In the genomic region with DNA sequence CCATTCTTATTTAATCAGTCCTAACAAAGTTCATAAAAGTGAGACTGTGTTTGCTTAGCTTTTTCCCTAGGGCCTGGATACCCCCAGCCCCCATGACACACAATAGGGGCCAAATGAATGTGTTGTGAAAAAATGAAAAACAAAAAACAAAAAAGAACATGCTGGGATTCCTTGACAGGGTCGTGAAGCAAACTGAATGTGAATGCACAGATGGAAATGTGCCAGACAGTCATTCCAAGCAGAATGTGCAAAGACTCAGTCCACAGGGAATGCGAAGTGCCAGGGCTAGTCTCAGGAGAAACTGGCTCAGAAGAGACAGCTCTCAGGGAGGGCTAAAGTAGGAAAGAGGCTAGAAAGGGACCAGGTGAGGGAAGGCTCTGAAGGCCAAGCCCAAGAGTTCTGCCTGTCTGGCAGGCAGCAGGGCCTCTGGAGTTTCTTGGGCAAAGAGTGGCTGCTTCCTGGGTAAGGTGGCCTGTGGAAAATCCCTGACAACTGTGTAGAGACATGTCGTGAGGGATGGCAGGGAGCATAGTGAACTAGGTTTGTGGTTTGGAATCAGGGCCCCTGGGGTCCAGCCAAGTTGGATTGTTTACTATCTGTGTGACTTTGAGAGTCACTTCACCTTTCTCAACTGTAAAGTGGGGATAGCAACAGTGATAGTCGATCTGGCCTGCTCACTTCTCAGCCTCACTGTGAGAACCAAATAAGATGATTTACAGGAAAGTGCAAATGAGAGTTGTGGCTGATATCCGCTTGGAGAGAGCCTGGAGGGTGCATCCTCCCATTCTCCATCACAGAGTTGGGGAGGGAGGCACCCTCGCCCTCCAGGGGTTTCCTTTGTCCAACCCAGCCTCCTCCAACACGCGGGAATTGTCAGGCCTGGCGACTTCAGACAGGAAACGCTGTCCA, we compare ENCODE assay signal across 9 cellular contexts. TPM values are rescaled to one million over a fixed set of nuclear protein-coding genes. Genes with fewer than 3 reads are reported as not detected.
DNase-seq lines count a peak whose midpoint lies in the region; ATAC-seq, FAIRE-seq and TF ChIP-seq lines count a peak whose summit lies in the region.
"Had no signal": no experiment of that assay in that cellular context is flagged by ENCODE, and none has a peak within 500 bp of the region (broad histone marks: within the 10 kb centered on the region; RNA-seq: fewer than 3 reads in every experiment).

No MANE protein-coding gene starts in this region.

- H3K4me3 ChIP-seq in A549, result peak overlapping the region; percentile 94
- H3K4me3 ChIP-seq in H7 (ENCODE audit: insufficient read depth, low read depth, low read length), result peak overlapping the region; percentile 67
- peak overlapping the region; percentile 92 for H3K4me3 ChIP-seq in hepatocyte
- peak overlapping the region; percentile 16 to 85 (median 77) for H3K4me3 ChIP-seq in subcutaneous abdominal adipose tissue (ENCODE audit: low read depth in 1 of 5, low read length in 5 of 5)

- TF ChIP-seq POLR2A in A549 (IDR thresholded peaks at IDR 0.05; ENCODE audit: low read length), result no peak

- H3K4me3 Mint-ChIP-seq in activated CD8-positive, alpha-beta T cell treated with anti-CD3 and anti-CD28 coated beads for 36 hours, result peak overlapping the region; percentile 74

- H3K4me1 Mint-ChIP-seq in activated CD8-positive, alpha-beta T cell treated with anti-CD3 and anti-CD28 coated beads for 36 hours (ENCODE audit: low read depth), result peaks cover 20% of the 10 kb centered on the region

- no peaks in the 10 kb centered on the region for H3K9me3 Mint-ChIP-seq in activated CD8-positive, alpha-beta T cell treated with anti-CD3 and anti-CD28 coated beads for 36 hours

- H3K9me3 ChIP-seq in A549 (no peaks in the 10 kb centered on the region), hepatocyte (ENCODE audit: low read depth) (no peaks in the 10 kb centered on the region), subcutaneous abdominal adipose tissue (ENCODE audit: control insufficient read depth in 5 of 5, low read length in 5 of 5) (no peaks in the 10 kb centered on the region)

- intact Hi-C loops in activated CD8-positive, alpha-beta T cell treated with anti-CD3 and anti-CD28 coated beads for 36 hours (cut with micrococcal nuclease), result loop anchor here (5.0 kb wide), 1 partner anchor 37 kb away; no protein-coding TSS in a partner anchor

- peak overlapping the region; percentile 25 to 80 (median 73) for H3K9ac ChIP-seq in subcutaneous abdominal adipose tissue (ENCODE audit: low read length in 5 of 5)

- 22% methylated on average over 10 of the region's 10 CpGs for WGBS in A549 (ENCODE audit: missing lambda C conversion rate)
- 31% methylated on average over 10 of the region's 10 CpGs for WGBS in hepatocyte (ENCODE audit: low lambda C conversion rate, missing lambda C conversion rate)

- H3K27me3 Mint-ChIP-seq in activated CD8-positive, alpha-beta T cell treated with anti-CD3 and anti-CD28 coated beads for 36 hours, result no peaks in the 10 kb centered on the region

- no peaks in the 10 kb centered on the region for H3K9me2 ChIP-seq in hepatocyte (replicated peaks; ENCODE audit: insufficient read depth)

- TF ChIP-seq EP300 in A549 (IDR thresholded peaks at IDR 0.05), result no peak

- TF ChIP-seq CTCF in A549 (IDR thresholded peaks at IDR 0.05), result no peak
- no peak for TF ChIP-seq CTCF in activated CD8-positive, alpha-beta T cell treated with anti-CD3 and anti-CD28 coated beads for 36 hours (IDR thresholded peaks at IDR 0.05)
- TF ChIP-seq CTCF in hepatocyte (IDR thresholded peaks at IDR 0.05; ENCODE audit: poor library complexity), result no peak

- H4K20me1 ChIP-seq in hepatocyte (ENCODE audit: insufficient read depth, poor library complexity, severe bottlenecking), result no peaks in the 10 kb centered on the region

- H3K27ac Mint-ChIP-seq in activated CD8-positive, alpha-beta T cell treated with anti-CD3 and anti-CD28 coated beads for 36 hours, result no peak overlapping the region

- H3K27ac ChIP-seq in A549 (peak overlapping the region; percentile 93 to 94), hepatocyte (peak overlapping the region; percentile 87), subcutaneous abdominal adipose tissue (ENCODE audit: low read depth, low read length) (peak overlapping the region; percentile 86)

- no peak for FAIRE-seq in A549 (lab: Jason Lieb, UNC)
- FAIRE-seq: islet of Langerhans had no signal

- H3K27me3 ChIP-seq in H7 (ENCODE audit: control insufficient read depth, insufficient read depth, low read length), result peaks cover 18% of the 10 kb centered on the region
- no peaks in the 10 kb centered on the region for H3K27me3 ChIP-seq in hepatocyte
- no peaks in the 10 kb centered on the region for H3K27me3 ChIP-seq in subcutaneous abdominal adipose tissue (ENCODE audit: control insufficient read depth in 5 of 5, insufficient read depth in 4 of 5, low read length in 5 of 5)

- H3K36me3 Mint-ChIP-seq in activated CD8-positive, alpha-beta T cell treated with anti-CD3 and anti-CD28 coated beads for 36 hours (ENCODE audit: low read depth), result peaks cover 5% of the 10 kb centered on the region

- CTCF ChIA-PET in A549 (lab: Yijun Ruan, JAX), result interaction anchor here (1.0 to 27.3 kb wide), 10 partner anchors 11 to 446 kb away, joined by 3 to 350 read pairs (median 3); a partner anchor contains a TSS
- CTCF ChIA-PET in activated CD8-positive, alpha-beta T cell treated with anti-CD3 and anti-CD28 coated beads for 36 hours (lab: Charles Lee), result interaction anchor here (0.8 to 23.5 kb wide), 13 partner anchors 9 to 123 kb away, joined by 3 to 278 read pairs (median 10); a partner anchor contains a TSS

- no peak for DNase-seq in A549 (ENCODE audit: low read depth in 1 of 2, low spot score in 1 of 2)
- DNase-seq in H7, result no peak
- DNase-seq in activated CD8-positive, alpha-beta T cell treated with anti-CD3 and anti-CD28 coated beads for 36 hours, result no peak
- no peak for DNase-seq in hepatocyte (ENCODE audit: low spot score)
- DNase-seq in SKM-1 (lab: John Stamatoyannopoulos, UW; ENCODE audit: unreplicated experiment), result no peak
- no peak for DNase-seq in NCI-H1436 treated with DMSO at 0.1 percent for 48 hours (lab: John Stamatoyannopoulos, UW)
- DNase-seq in NCI-H1092 (lab: John Stamatoyannopoulos, UW), result no peak

- POLR2A ChIA-PET in A549 (lab: Yijun Ruan, JAX), result interaction anchor here (1.2 to 1.4 kb wide), 4 partner anchors 10 to 76 kb away, joined by 3 to 6 read pairs (median 3); no protein-coding TSS in a partner anchor
- POLR2A ChIA-PET in activated CD8-positive, alpha-beta T cell treated with anti-CD3 and anti-CD28 coated beads for 36 hours (lab: Charles Lee), result interaction anchor here (1.2 to 2.8 kb wide), 7 partner anchors 12 to 50 kb away, joined by 3 to 8 read pairs (median 7); no protein-coding TSS in a partner anchor

- ATAC-seq in A549, result no peak
- no peak for ATAC-seq in activated CD8-positive, alpha-beta T cell treated with anti-CD3 and anti-CD28 coated beads for 36 hours

- H3K36me3 ChIP-seq in H7 (replicated peaks; ENCODE audit: control insufficient read depth, insufficient read depth, low read length), result no peaks in the 10 kb centered on the region
- H3K36me3 ChIP-seq in hepatocyte (replicated peaks; ENCODE audit: insufficient read depth, low read depth), result no peaks in the 10 kb centered on the region
- peaks cover 0 to 16% (median 10%) of the 10 kb centered on the region in 5 donors for H3K36me3 ChIP-seq in subcutaneous abdominal adipose tissue (ENCODE audit: control insufficient read depth in 5 of 5, insufficient read depth in 5 of 5, low read length in 5 of 5)

- H2AFZ ChIP-seq in hepatocyte, result no peak overlapping the region

- H3K4me1 ChIP-seq in A549, result peaks cover 30% of the 10 kb centered on the region
- H3K4me1 ChIP-seq in hepatocyte (ENCODE audit: insufficient read depth), result peaks cover 25% of the 10 kb centered on the region
- peaks cover 16 to 51% (median 50%) of the 10 kb centered on the region in 5 donors for H3K4me1 ChIP-seq in subcutaneous abdominal adipose tissue (ENCODE audit: control insufficient read depth in 5 of 5, insufficient read depth in 5 of 5, low read length in 5 of 5)

- no peak for TF ChIP-seq RAD21 in A549 (conservative IDR thresholded peaks at IDR 0.05 in 1 of 2, IDR thresholded peaks at IDR 0.05 in 1 of 2)

- peak overlapping the region; percentile 97 for H3K4me2 ChIP-seq in A549
- H3K4me2 ChIP-seq in hepatocyte, result peak overlapping the region; percentile 93

- H3K79me2 ChIP-seq in hepatocyte, result no peaks in the 10 kb centered on the region

RNA-seq across cellular contexts. Expression of a gene that starts 1.2 kb away (rescaled TPM):
- polyA plus RNA-seq in A549 (2011; rRNA removed) (25.6 and 33.6 TPM in 2 replicates), A549 (2017; fragmentation: RNase III; extraction: RNeasy Plus Mini Kit Qiagen cat#74134 plus additional on column Dnase treatment) (33.0 to 35.2 TPM (median 34.2 TPM) in 3 replicates), hepatocyte (108 and 117 TPM in 2 replicates)
- polyA plus RNA-seq in A549 (2012; cell fraction: cytosol; rRNA removed), result 48.4 and 71.3 TPM in 2 replicates
- 165 and 205 TPM in 2 replicates for polyA plus RNA-seq in A549 (2012; cell fraction: nucleus; rRNA removed)
- polyA minus RNA-seq in A549 (2011; rRNA and poly(A)+ RNA removed), result 66.5 and 71.0 TPM in 2 replicates
- total RNA-seq in H7 (2014; rRNA removed; shearing (Covaris generic)), result 34.9 and 35.0 TPM in 2 replicates
- total RNA-seq in activated CD8-positive, alpha-beta T cell treated with anti-CD3 and anti-CD28 coated beads for 36 hours, result 10 to 100 TPM; 36.4 to 37.2 TPM
- total RNA-seq in hepatocyte, result 44.8 and 55.7 TPM in 2 replicates

RNA-seq across cellular contexts. Expression of a gene that starts 13.6 kb away (rescaled TPM):
- polyA plus RNA-seq in A549 (2011; rRNA removed) (3.1 and 4.9 TPM in 2 replicates), A549 (2017; fragmentation: RNase III; extraction: RNeasy Plus Mini Kit Qiagen cat#74134 plus additional on column Dnase treatment) (6.1 to 8.7 TPM (median 7.5 TPM) in 3 replicates), hepatocyte (16.3 and 18.1 TPM in 2 replicates)
- polyA plus RNA-seq in A549 (2012; cell fraction: cytosol; rRNA removed), result 5.3 and 7.4 TPM in 2 replicates
- 6.7 and 7.0 TPM in 2 replicates for polyA plus RNA-seq in A549 (2012; cell fraction: nucleus; rRNA removed)
- 4.5 and 5.9 TPM in 2 replicates for polyA minus RNA-seq in A549 (2011; rRNA and poly(A)+ RNA removed)
- 59.5 and 59.6 TPM in 2 replicates for total RNA-seq in H7 (2014; rRNA removed; shearing (Covaris generic))
- 1 to 10 TPM; 7.1 to 7.8 TPM for total RNA-seq in activated CD8-positive, alpha-beta T cell treated with anti-CD3 and anti-CD28 coated beads for 36 hours
- 20.5 and 21.3 TPM in 2 replicates for total RNA-seq in hepatocyte

RNA-seq across cellular contexts. Expression of a gene that starts 16.3 kb away (rescaled TPM):
- 0.06 TPM in 1 of 2 replicates, not detected in the other for polyA plus RNA-seq in A549 (2011; rRNA removed)
- polyA plus RNA-seq in A549 (2012; cell fraction: cytosol; rRNA removed), result 0.03 and 0.04 TPM in 2 replicates
- 0.08 TPM in 1 of 2 replicates, not detected in the other for polyA plus RNA-seq in A549 (2012; cell fraction: nucleus; rRNA removed)
- not detected in 3 replicates for polyA plus RNA-seq in A549 (2017; fragmentation: RNase III; extraction: RNeasy Plus Mini Kit Qiagen cat#74134 plus additional on column Dnase treatment)
- polyA minus RNA-seq in A549 (2011; rRNA and poly(A)+ RNA removed), result 0.25 TPM in 1 of 2 replicates, not detected in the other
- not detected in 2 replicates for total RNA-seq in H7 (2014; rRNA removed; shearing (Covaris generic))
- total RNA-seq in activated CD8-positive, alpha-beta T cell treated with anti-CD3 and anti-CD28 coated beads for 36 hours, result not detected
- 0.60 TPM in 1 of 2 replicates, not detected in the other for total RNA-seq in hepatocyte
- 0.12 TPM in 1 of 2 replicates, not detected in the other for polyA plus RNA-seq in hepatocyte

RNA-seq across cellular contexts. Expression of a gene that starts 16.3 kb away (rescaled TPM):
- polyA plus RNA-seq in A549 (2011; rRNA removed) (1.0 and 1.5 TPM in 2 replicates), A549 (2017; fragmentation: RNase III; extraction: RNeasy Plus Mini Kit Qiagen cat#74134 plus additional on column Dnase treatment) (0.23 to 0.46 TPM (median 0.43 TPM) in 3 replicates), hepatocyte (0.40 and 0.47 TPM in 2 replicates)
- polyA plus RNA-seq in A549 (2012; cell fraction: cytosol; rRNA removed), result 0.63 and 0.76 TPM in 2 replicates
- 6.2 and 11.1 TPM in 2 replicates for polyA plus RNA-seq in A549 (2012; cell fraction: nucleus; rRNA removed)
- polyA minus RNA-seq in A549 (2011; rRNA and poly(A)+ RNA removed), result 0.73 and 0.83 TPM in 2 replicates
- 0.31 and 1.5 TPM in 2 replicates for total RNA-seq in H7 (2014; rRNA removed; shearing (Covaris generic))
- under 1 TPM; 0.20 to 0.36 TPM for total RNA-seq in activated CD8-positive, alpha-beta T cell treated with anti-CD3 and anti-CD28 coated beads for 36 hours
- total RNA-seq in hepatocyte, result 0.04 and 1.6 TPM in 2 replicates

RNA-seq across cellular contexts. Expression of a gene that starts 28.7 kb away (rescaled TPM):
- 1.9 and 2.6 TPM in 2 replicates for polyA plus RNA-seq in A549 (2011; rRNA removed)
- polyA plus RNA-seq in A549 (2012; cell fraction: cytosol; rRNA removed), result 2.6 and 3.0 TPM in 2 replicates
- 2.7 and 3.3 TPM in 2 replicates for polyA plus RNA-seq in A549 (2012; cell fraction: nucleus; rRNA removed)
- 2.0 to 3.2 TPM (median 2.7 TPM) in 3 replicates for polyA plus RNA-seq in A549 (2017; fragmentation: RNase III; extraction: RNeasy Plus Mini Kit Qiagen cat#74134 plus additional on column Dnase treatment)
- 2.6 and 4.0 TPM in 2 replicates for polyA minus RNA-seq in A549 (2011; rRNA and poly(A)+ RNA removed)
- 17.5 and 24.9 TPM in 2 replicates for total RNA-seq in H7 (2014; rRNA removed; shearing (Covaris generic))
- total RNA-seq in activated CD8-positive, alpha-beta T cell treated with anti-CD3 and anti-CD28 coated beads for 36 hours, result 1 to 10 TPM; 5.1 to 8.6 TPM
- 4.0 and 5.5 TPM in 2 replicates for total RNA-seq in hepatocyte
- 10.3 and 13.1 TPM in 2 replicates for polyA plus RNA-seq in hepatocyte
